In the genomic region with DNA sequence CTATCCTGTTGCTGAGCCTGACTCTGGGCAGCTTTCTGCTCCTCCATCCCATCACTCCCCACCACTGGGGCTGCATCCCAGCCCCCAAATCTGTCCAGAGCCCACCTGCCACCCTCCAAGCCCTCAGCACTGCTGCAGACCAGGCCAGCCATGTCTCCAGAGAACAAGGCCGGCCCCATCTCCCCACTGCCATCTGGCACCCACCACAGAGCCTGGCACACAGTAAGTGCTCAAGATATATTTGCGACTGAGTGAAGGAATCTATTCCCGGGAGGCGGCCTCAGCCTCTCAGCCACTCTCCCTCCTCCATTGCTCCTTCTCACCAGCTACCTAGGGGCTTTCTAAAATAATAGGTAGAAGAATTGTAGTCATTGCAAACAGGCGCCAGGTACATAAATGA, we compare ENCODE assay signal across 18 cellular contexts. TPM values are rescaled to one million over a fixed set of nuclear protein-coding genes. Genes with fewer than 3 reads are reported as not detected.
DNase-seq lines count a peak whose midpoint lies in the region; ATAC-seq and TF ChIP-seq lines count a peak whose summit lies in the region.
"Had no signal": no experiment of that assay in that cellular context is flagged by ENCODE, and none has a peak within 500 bp of the region (broad histone marks: within the 10 kb centered on the region; RNA-seq: fewer than 3 reads in every experiment).

No MANE protein-coding gene starts in this region.

- peak overlapping the region in 2 of 3 experiments; percentile 57 to 77; a peak in 3 of 7 replicates for H3K27ac Mint-ChIP-seq in H9
- H3K27ac Mint-ChIP-seq: activated B cell treated with CpG ODN at 0.5 μM for 24 hours had no signal

- intact Hi-C loops in ascending aorta (cut with DNase I) (no loop called here), lower lobe of right lung (cut with DNase I) (no loop called here)

- no peak overlapping the region for H2BK20ac ChIP-seq in H9 (ENCODE audit: low read depth, low read length, poor library complexity, severe bottlenecking)

- no peak overlapping the region for H3K4me2 ChIP-seq in H9 (ENCODE audit: insufficient read depth, insufficient read length, low read length)

- TF ChIP-seq CTCF in H9 (conservative IDR thresholded peaks at IDR 0.05) (no peak), ascending aorta (IDR thresholded peaks at IDR 0.05) (no peak), lower lobe of right lung (IDR thresholded peaks at IDR 0.05) (no peak)

- H3K27ac ChIP-seq in H9 (ENCODE audit: insufficient read length, low read depth, low read length) (no peak overlapping the region), ascending aorta (peak overlapping the region; percentile 85 to 93), lower lobe of right lung (peak overlapping the region; percentile 89)
- H3K27ac ChIP-seq: colonic mucosa had no signal

- H3K18ac ChIP-seq in H9 (ENCODE audit: insufficient read length, low read depth, low read length), result no peak overlapping the region

- no peak overlapping the region for H2AK5ac ChIP-seq in H9 (ENCODE audit: insufficient read length, low read length)

- no peak overlapping the region for H2BK12ac ChIP-seq in H9 (ENCODE audit: insufficient read length, low read depth, low read length)

- H2AFZ ChIP-seq in H9 (ENCODE audit: low read length), result no peak overlapping the region

- no peak overlapping the region for H3K14ac ChIP-seq in H9 (ENCODE audit: insufficient read depth, low read length)

- H3K9me3 ChIP-seq in H9 (ENCODE audit: control insufficient read depth, low read depth, low read length) (no peaks in the 10 kb centered on the region), ascending aorta (no peaks in the 10 kb centered on the region), lower lobe of right lung (no peaks in the 10 kb centered on the region)
- H3K9me3 ChIP-seq: colonic mucosa had no signal

- H3K27me3 ChIP-seq in H9 (ENCODE audit: insufficient read depth, low read length) (peaks cover 6% of the 10 kb centered on the region; the same call in 1 of the 2 replicates), ascending aorta (no peaks in the 10 kb centered on the region), lower lobe of right lung (ENCODE audit: low read depth) (no peaks in the 10 kb centered on the region)

- peak overlapping the region in 1 of 2 donors; percentile 84 for H3K4me3 ChIP-seq in ascending aorta
- peak overlapping the region; percentile 70 for H3K4me3 ChIP-seq in lower lobe of right lung
- H3K4me3 ChIP-seq: colonic mucosa had no signal

- H3K4me1 ChIP-seq in H9 (ENCODE audit: insufficient read depth, low read length) (peaks cover 2% of the 10 kb centered on the region; the same call in 1 of the 2 replicates), ascending aorta (peaks cover 41 to 65% of the 10 kb centered on the region in 2 donors), lower lobe of right lung (peaks cover 82% of the 10 kb centered on the region)
- H3K4me1 ChIP-seq: colonic mucosa had no signal

- ATAC-seq in lower lobe of right lung (no peak), HG03521 (IDR thresholded peaks at IDR 0.05; ENCODE audit: unreplicated experiment) (no peak)
- ATAC-seq: naive thymus-derived CD8-positive, alpha-beta T cell had no signal

- H4K91ac ChIP-seq in H9 (ENCODE audit: insufficient read length, low read depth, low read length), result no peak overlapping the region

- peaks cover 6% of the 10 kb centered on the region for H3K23me2 ChIP-seq in H9 (ENCODE audit: insufficient read length, low read depth, low read length, poor library complexity, severe bottlenecking)

- no peak overlapping the region for H4K5ac ChIP-seq in H9 (ENCODE audit: insufficient read length, low read depth, low read length)

- WGBS in H9 (ENCODE audit: extremely low coverage, insufficient read length, low lambda C conversion rate), result no CpG with 5 or more reads among the region's 5 CpGs

- H2BK5ac ChIP-seq in H9 (ENCODE audit: insufficient read length, low read length), result no peak overlapping the region

- H3K9me3 Mint-ChIP-seq in H9, result peaks cover 3 to 4% of the 10 kb centered on the region in 2 experiments; a peak in 2 of 5 replicates
- H3K9me3 Mint-ChIP-seq: activated B cell treated with CpG ODN at 0.5 μM for 24 hours; naive thymus-derived CD8-positive, alpha-beta T cell had no signal

- H3K23ac ChIP-seq in H9 (ENCODE audit: insufficient read length, low read depth, low read length), result no peak overlapping the region

- peaks cover 69 to 78% of the 10 kb centered on the region in 2 experiments for H3K4me1 Mint-ChIP-seq in H9

- H3K4ac ChIP-seq in H9 (ENCODE audit: low read depth, low read length), result no peak overlapping the region

- H2BK120ac ChIP-seq in H9 (ENCODE audit: low read depth, low read length, poor library complexity, severe bottlenecking), result no peak overlapping the region

- H3K27me3 Mint-ChIP-seq in H9 (ENCODE audit: low read depth), result peaks cover 23% of the 10 kb centered on the region

- no peak overlapping the region for H4K8ac ChIP-seq in H9 (replicated peaks; ENCODE audit: insufficient read length, low read depth, low read length)

- H2BK15ac ChIP-seq in H9 (ENCODE audit: low read depth, low read length), result no peak overlapping the region

- peak overlapping the region in 1 of 2 experiments; percentile 31; a peak in 2 of 5 replicates for H3K4me3 Mint-ChIP-seq in H9
- H3K4me3 Mint-ChIP-seq: activated B cell treated with CpG ODN at 0.5 μM for 24 hours had no signal

- DNase-seq in H9 (no peak), ascending aorta (ENCODE audit: low spot score in 2 of 2) (no peak), lower lobe of right lung (no peak), superior temporal gyrus (ENCODE audit: extremely low spot score) (peak; percentile 17), GM19238 (ENCODE audit: insufficient read length, low spot score) (no peak), LoVo (ENCODE audit: low spot score) (no peak), dedifferentiated amniotic fluid mesenchymal stem cell (ENCODE audit: extremely low spot score) (no peak)
- DNase-seq: activated B cell treated with CpG ODN at 0.5 μM for 24 hours; amygdala; Calu3; colonic mucosa; naive thymus-derived CD8-positive, alpha-beta T cell; NCI-H774; T-helper 1 cell had no signal

- no peaks in the 10 kb centered on the region for H3K79me1 ChIP-seq in H9 (ENCODE audit: insufficient read depth, low read depth, low read length, poor library complexity, severe bottlenecking)

- H3K36me3 Mint-ChIP-seq in H9 (ENCODE audit: insufficient read depth in 1 of 3, low read depth in 3 of 3), result peaks cover 0 to 3% (median 0%) of the 10 kb centered on the region in 3 experiments; a peak in 3 of 7 replicates
- H3K36me3 Mint-ChIP-seq: naive thymus-derived CD8-positive, alpha-beta T cell had no signal

- no peaks in the 10 kb centered on the region for H4K20me1 ChIP-seq in H9 (ENCODE audit: control insufficient read depth, insufficient read depth, insufficient read length)

- H3K36me3 ChIP-seq in ascending aorta (no peaks in the 10 kb centered on the region), lower lobe of right lung (no peaks in the 10 kb centered on the region)
- H3K36me3 ChIP-seq: colonic mucosa had no signal

- no peak overlapping the region for H3K9ac ChIP-seq in H9 (ENCODE audit: extremely low read depth, insufficient read length, low read length)

- no peak overlapping the region for H3T11ph ChIP-seq in H9 (ENCODE audit: low read length)

- no peak overlapping the region for H3K56ac ChIP-seq in H9 (ENCODE audit: insufficient read length, low read depth, low read length)

- H3K79me2 ChIP-seq in H9 (ENCODE audit: insufficient read depth, low read length), result peaks cover 4% of the 10 kb centered on the region; the same call in 1 of the 2 replicates

RNA-seq across cellular contexts. Expression of a gene that starts 4.8 kb away (rescaled TPM):
- total RNA-seq in H9 (2021) (48.4 and 50.9 TPM in 2 replicates), ascending aorta (407 TPM), lower lobe of right lung (233 TPM)

RNA-seq across cellular contexts. Expression of a gene that starts 58.7 kb away (rescaled TPM):
- total RNA-seq in H9 (2021), result not detected in 2 replicates
- not detected for total RNA-seq in ascending aorta
- total RNA-seq in lower lobe of right lung, result not detected
- total RNA-seq: activated B cell treated with CpG ODN at 0.5 μM for 24 hours; activated CD8-positive, alpha-beta memory T cell treated with anti-CD3 and anti-CD28 coated beads for 36 hours; Calu3; colonic mucosa; liver; naive thymus-derived CD8-positive, alpha-beta T cell; renal cortical epithelial cell had no signal
